In genomic region chr5:110977927-110978326, GRCh38 we compare ENCODE assay signal across 15 cellular contexts.
DNase-seq lines count a peak whose midpoint lies in the region; TF ChIP-seq lines count a peak whose summit lies in the region.
"Had no signal": no experiment of that assay in that cellular context is flagged by ENCODE, and none has a peak within 500 bp of the region (broad histone marks: within the 10 kb centered on the region; RNA-seq: fewer than 3 reads in every experiment).

No MANE protein-coding gene starts in this region.

- DNase-seq in M059J (ENCODE audit: low read depth) (peak; percentile 29), choroid plexus epithelial cell (ENCODE audit: low read depth) (peak; percentile 8), mesenchymal stem cell (peak; percentile 27), DMS153 (lab: John Stamatoyannopoulos, UW) (no peak), immature natural killer cell (no peak)
- DNase-seq in activated CD8-positive, alpha-beta memory T cell treated with anti-CD3 and anti-CD28 coated beads, Interleukin-2, amount 50 U/mL, for 48 hours, result no peak
- no peak for DNase-seq in T-helper 2 cell treated with Interferon-gamma antibody and Interleukin-4, amounts not matched to agents 5 μg/mL and 100 μg/mL, for 36 hours (ENCODE audit: low spot score)
- DNase-seq: ACHN; AML-193; CD4-positive, alpha-beta memory T cell; DMS79 treated with DMSO at 0.1 percent for 48 hours; GF-D8; H9 had no signal

- no peak overlapping the region for H4K91ac ChIP-seq in mesenchymal stem cell (ENCODE audit: low read length)

- no peak for TF ChIP-seq CTCF in choroid plexus epithelial cell (conservative IDR thresholded peaks at IDR 0.05; ENCODE audit: low read depth, low read length)

- H3K27ac ChIP-seq in mesenchymal stem cell (ENCODE audit: low read length, poor library complexity, severe bottlenecking), result no peak overlapping the region
- H3K27ac ChIP-seq: C4-2B had no signal

- no peak overlapping the region for H2BK5ac ChIP-seq in mesenchymal stem cell (ENCODE audit: low read depth, low read length, poor library complexity, severe bottlenecking)

- H3K4me2 ChIP-seq in mesenchymal stem cell (ENCODE audit: low read length, poor library complexity, severe bottlenecking), result no peak overlapping the region

- H3K4me1 ChIP-seq in mesenchymal stem cell (ENCODE audit: control insufficient read depth, insufficient read depth, low read depth, low read length), result no peaks in the 10 kb centered on the region

- H3K9ac ChIP-seq in mesenchymal stem cell (ENCODE audit: low read length), result no peak overlapping the region

- no peaks in the 10 kb centered on the region for H3K9me3 Mint-ChIP-seq in T-helper 2 cell treated with Interferon-gamma antibody and Interleukin-4, amounts not matched to agents 5 μg/mL and 100 μg/mL, for 36 hours
- H3K9me3 Mint-ChIP-seq in immature natural killer cell, result peaks cover 3 to 11% (median 7%) of the 10 kb centered on the region in 6 donors
- H3K9me3 Mint-ChIP-seq: H9 had no signal

- H3K18ac ChIP-seq in mesenchymal stem cell (ENCODE audit: low read depth in 1 of 2, low read length in 2 of 2), result no peak overlapping the region

- no peaks in the 10 kb centered on the region for H3K36me3 Mint-ChIP-seq in T-helper 2 cell treated with Interferon-gamma antibody and Interleukin-4, amounts not matched to agents 5 μg/mL and 100 μg/mL, for 36 hours (ENCODE audit: low read depth)
- no peaks in the 10 kb centered on the region for H3K36me3 Mint-ChIP-seq in immature natural killer cell
- H3K36me3 Mint-ChIP-seq: CD4-positive, alpha-beta memory T cell; IgD-negative memory B cell had no signal

- H3K79me1 ChIP-seq in mesenchymal stem cell (replicated peaks; ENCODE audit: low read length, poor library complexity, severe bottlenecking), result no peaks in the 10 kb centered on the region

- no peak overlapping the region for H3K23ac ChIP-seq in mesenchymal stem cell (ENCODE audit: low read length in 2 of 2)

- H2AFZ ChIP-seq in mesenchymal stem cell (ENCODE audit: low read depth, low read length), result no peak overlapping the region

- H3K4me3 ChIP-seq in choroid plexus epithelial cell (ENCODE audit: low read depth, low read length) (no peak overlapping the region), mesenchymal stem cell (ENCODE audit: insufficient read depth in 1 of 2, low read depth in 1 of 2, low read length in 2 of 2) (no peak overlapping the region)

- H3K4ac ChIP-seq in mesenchymal stem cell (ENCODE audit: low read depth in 1 of 2, low read length in 2 of 2), result no peak overlapping the region

- H3K4me1 Mint-ChIP-seq in T-helper 2 cell treated with Interferon-gamma antibody and Interleukin-4, amounts not matched to agents 5 μg/mL and 100 μg/mL, for 36 hours (ENCODE audit: low read depth), result no peaks in the 10 kb centered on the region
- H3K4me1 Mint-ChIP-seq in immature natural killer cell, result no peaks in the 10 kb centered on the region
- H3K4me1 Mint-ChIP-seq: CD4-positive, alpha-beta memory T cell; H9; IgD-negative memory B cell had no signal

- WGBS in mesenchymal stem cell, result no CpG with 5 or more reads among the region's 1 CpG

- no peak overlapping the region for H2BK12ac ChIP-seq in mesenchymal stem cell (ENCODE audit: low read length in 2 of 2)

- H2BK15ac ChIP-seq in mesenchymal stem cell (ENCODE audit: low read depth, poor library complexity, severe bottlenecking), result no peak overlapping the region

- H3K4me3 Mint-ChIP-seq in T-helper 2 cell treated with Interferon-gamma antibody and Interleukin-4, amounts not matched to agents 5 μg/mL and 100 μg/mL, for 36 hours, result no peak overlapping the region
- H3K4me3 Mint-ChIP-seq in immature natural killer cell, result no peak overlapping the region
- H3K4me3 Mint-ChIP-seq: CD4-positive, alpha-beta memory T cell; H9; IgD-negative memory B cell had no signal

- H3K27me3 ChIP-seq in mesenchymal stem cell (ENCODE audit: control insufficient read depth in 1 of 2, insufficient read depth in 1 of 2, low read length in 2 of 2), result no peaks in the 10 kb centered on the region

- H3K27me3 Mint-ChIP-seq in T-helper 2 cell treated with Interferon-gamma antibody and Interleukin-4, amounts not matched to agents 5 μg/mL and 100 μg/mL, for 36 hours (ENCODE audit: low read depth), result no peaks in the 10 kb centered on the region
- H3K27me3 Mint-ChIP-seq in immature natural killer cell (ENCODE audit: low read depth in 3 of 3), result peaks cover 0 to 4% (median 0%) of the 10 kb centered on the region in 3 donors
- H3K27me3 Mint-ChIP-seq: IgD-negative memory B cell had no signal

- H3K9me3 ChIP-seq in mesenchymal stem cell (ENCODE audit: control insufficient read depth, low read length), result no peaks in the 10 kb centered on the region

- H4K8ac ChIP-seq in mesenchymal stem cell (ENCODE audit: low read length), result no peak overlapping the region

- no peak overlapping the region for H3K27ac Mint-ChIP-seq in T-helper 2 cell treated with Interferon-gamma antibody and Interleukin-4, amounts not matched to agents 5 μg/mL and 100 μg/mL, for 36 hours
- no peak overlapping the region for H3K27ac Mint-ChIP-seq in immature natural killer cell
- H3K27ac Mint-ChIP-seq: CD4-positive, alpha-beta memory T cell; H9; IgD-negative memory B cell had no signal

- H2BK120ac ChIP-seq in mesenchymal stem cell (ENCODE audit: low read depth, low read length), result no peak overlapping the region

- no peak overlapping the region for H3K14ac ChIP-seq in mesenchymal stem cell (ENCODE audit: low read length in 2 of 2)

- H3K36me3 ChIP-seq in mesenchymal stem cell (ENCODE audit: control insufficient read depth in 1 of 2, insufficient read depth in 2 of 2, low read depth in 1 of 2, low read length in 2 of 2), result no peaks in the 10 kb centered on the region

- H2AK5ac ChIP-seq in mesenchymal stem cell (ENCODE audit: low read length, severe bottlenecking), result no peak overlapping the region

Comparison
In these comparisons a context has a peak if more than half of its experiments do, and no peak if none do; other contexts are left out.
1. DNase-seq: peak in M059J (single experiment), choroid plexus epithelial cell (single experiment) and mesenchymal stem cell (single experiment); none in activated CD8-positive, alpha-beta memory T cell treated with anti-CD3 and anti-CD28 coated beads, Interleukin-2, amount 50 U/mL, for 48 hours (single experiment), T-helper 2 cell treated with Interferon-gamma antibody and Interleukin-4, amounts not matched to agents 5 μg/mL and 100 μg/mL, for 36 hours (single experiment), DMS153 (single experiment) and immature natural killer cell (0 of 3).